In the genomic region with DNA sequence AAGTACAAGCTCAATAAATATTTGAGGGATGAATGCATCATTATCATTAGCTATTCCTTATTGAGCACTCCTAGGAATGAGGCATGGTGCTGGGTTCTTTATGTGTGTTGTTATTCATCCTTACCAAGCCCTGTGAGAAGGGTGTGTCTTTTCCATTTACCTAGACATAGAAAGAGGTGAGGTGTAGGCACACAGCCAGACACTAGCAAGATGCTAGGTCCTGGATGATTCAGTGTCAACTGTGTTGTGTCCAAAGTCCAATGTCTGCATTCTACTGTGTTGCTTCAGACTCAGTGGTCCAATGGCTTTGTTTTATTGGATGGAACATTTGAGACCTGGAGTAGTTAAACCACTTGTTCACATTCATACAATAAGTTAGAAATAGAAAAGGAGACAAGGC, we compare ENCODE assay signal across 14 cellular contexts.
A peak's percentile ranks its signal among the peaks of the same experiment; 100 is the strongest.
DNase-seq lines count a peak whose midpoint lies in the region; ATAC-seq, FAIRE-seq and TF ChIP-seq lines count a peak whose summit lies in the region.
"Had no signal": no experiment of that assay in that cellular context is flagged by ENCODE, and none has a peak within 500 bp of the region (broad histone marks: within the 10 kb centered on the region; RNA-seq: fewer than 3 reads in every experiment).

No MANE protein-coding gene starts in this region.

- H3K9me1 ChIP-seq in keratinocyte (ENCODE audit: control insufficient read depth, extremely low read depth, insufficient read depth, low read length), result no peaks in the 10 kb centered on the region

- dilution Hi-C loops in keratinocyte (cut with MboI; ENCODE audit: extremely low pct_ligation_motif_present, low sequenced_read_pairs), result no loop called here

- H4K91ac ChIP-seq in trophoblast cell (ENCODE audit: low read depth, low read length), result peak overlapping the region; percentile 20

- H4K20me1 ChIP-seq in keratinocyte (ENCODE audit: control insufficient read depth, extremely low read depth, insufficient read depth, low read length), result no peaks in the 10 kb centered on the region

- H3K27ac ChIP-seq in A549 (peak overlapping the region in 1 of 2 experiments; percentile 69; a peak in 3 of 6 replicates), keratinocyte (ENCODE audit: control insufficient read depth, insufficient read depth, low read length) (no peak overlapping the region), trophoblast cell (ENCODE audit: low read depth, low read length) (no peak overlapping the region)
- H3K27ac ChIP-seq: RWPE1 had no signal

- no peak overlapping the region for H4K8ac ChIP-seq in trophoblast cell (ENCODE audit: low read depth, low read length)

- TF ChIP-seq EP300 in A549 (IDR thresholded peaks at IDR 0.05), result no peak

- no peak overlapping the region for H3K4me3 ChIP-seq in A549
- H3K4me3 ChIP-seq in bronchial epithelial cell (ENCODE audit: low read depth, low read length), result no peak overlapping the region
- H3K4me3 ChIP-seq in keratinocyte (ENCODE audit: control insufficient read depth in 2 of 3, extremely low read depth in 1 of 3, insufficient read depth in 2 of 3, low read depth in 1 of 3, low read length in 3 of 3), result no peak overlapping the region
- no peak overlapping the region for H3K4me3 ChIP-seq in trophoblast cell (ENCODE audit: low read depth, low read length)
- H3K4me3 ChIP-seq: HAP-1, K562 had no signal

- CTCF ChIA-PET in A549 (lab: Yijun Ruan, JAX), result interaction anchor here (0.6 to 8.3 kb wide), 64 partner anchors 9 to 1198 kb away, joined by 3 to 83 read pairs (median 4); a partner anchor contains a TSS

- H2AFZ ChIP-seq in keratinocyte (ENCODE audit: control insufficient read depth, low read length) (no peak overlapping the region), trophoblast cell (ENCODE audit: insufficient read depth, low read length, poor library complexity) (no peak overlapping the region)

- ATAC-seq in A549 (peak in 1 of 2 experiments; percentile 26; a peak in 1 of 6 replicates), HG03432 (IDR thresholded peaks at IDR 0.05; ENCODE audit: unreplicated experiment) (no peak), GM21515 (IDR thresholded peaks at IDR 0.05; ENCODE audit: unreplicated experiment) (no peak)
- no peak for ATAC-seq in activated CD4-positive, CD25-positive, alpha-beta regulatory T cell treated with anti-CD3 and anti-CD28 coated beads, Interleukin-2, amount 50 U/mL, for 24 hours

- POLR2A ChIA-PET in A549 (lab: Yijun Ruan, JAX), result interaction anchor here (1.8 kb wide), 1 partner anchor 635 kb away, joined by 8 read pairs; a partner anchor contains a TSS

- no peaks in the 10 kb centered on the region for H3K36me3 ChIP-seq in bronchial epithelial cell (ENCODE audit: control insufficient read depth, insufficient read depth, low read length)
- H3K36me3 ChIP-seq in keratinocyte (ENCODE audit: control insufficient read depth in 2 of 2, extremely low read depth in 1 of 2, insufficient read depth in 2 of 2, low read length in 2 of 2), result no peaks in the 10 kb centered on the region
- no peaks in the 10 kb centered on the region for H3K36me3 ChIP-seq in trophoblast cell (ENCODE audit: control insufficient read depth in 1 of 2, insufficient read depth in 2 of 2, low read length in 2 of 2)
- H3K36me3 ChIP-seq: HAP-1 had no signal

- DNase-seq in A549 (ENCODE audit: low read depth in 1 of 2, low spot score in 1 of 2) (peak in 1 of 2 experiments; percentile 58), bronchial epithelial cell (ENCODE audit: low read depth) (peak; percentile 62), keratinocyte (ENCODE audit: low read depth, low spot score) (no peak), trophoblast cell (no peak), NCI-H774 (lab: John Stamatoyannopoulos, UW) (no peak)
- DNase-seq: COR-L47, NCI-H1048, NCI-H524 treated with DMSO at 0.1 percent for 48 hours had no signal

- TF ChIP-seq POLR2A in A549 (IDR thresholded peaks at IDR 0.05; ENCODE audit: low read length), result no peak

- H3K9ac ChIP-seq in keratinocyte (ENCODE audit: control insufficient read depth, extremely low read depth, insufficient read depth, low read length) (no peak overlapping the region), trophoblast cell (ENCODE audit: low read length) (no peak overlapping the region)

- no peaks in the 10 kb centered on the region for H3K27me3 ChIP-seq in bronchial epithelial cell (ENCODE audit: control insufficient read depth, insufficient read depth, low read length)
- H3K27me3 ChIP-seq in keratinocyte (ENCODE audit: control insufficient read depth, extremely low read depth, insufficient read depth, low read length), result peaks cover 4% of the 10 kb centered on the region
- no peaks in the 10 kb centered on the region for H3K27me3 ChIP-seq in trophoblast cell (ENCODE audit: insufficient read depth, low read length)

- TF ChIP-seq RAD21 in A549 (conservative IDR thresholded peaks at IDR 0.05 in 1 of 2, IDR thresholded peaks at IDR 0.05 in 1 of 2), result no peak

- TF ChIP-seq CTCF in A549 (IDR thresholded peaks at IDR 0.05) (no peak), bronchial epithelial cell (IDR thresholded peaks at IDR 0.05; ENCODE audit: insufficient read depth, low read length, severe bottlenecking) (no peak), keratinocyte (optimal IDR thresholded peaks at IDR 0.05 in 1 of 3, IDR thresholded peaks at IDR 0.05 in 1 of 3, conservative IDR thresholded peaks at IDR 0.05 in 1 of 3; ENCODE audit: extremely low read depth in 1 of 3, insufficient read depth in 2 of 3, low read length in 3 of 3) (no peak)

- peaks cover 13% of the 10 kb centered on the region; the same call in 1 of the 3 replicates for H3K9me3 ChIP-seq in A549
- peaks cover 3% of the 10 kb centered on the region for H3K9me3 ChIP-seq in keratinocyte (ENCODE audit: control insufficient read depth, low read depth, low read length)
- peaks cover 2% of the 10 kb centered on the region for H3K9me3 ChIP-seq in trophoblast cell (ENCODE audit: insufficient read depth, low read depth, low read length)
- H3K9me3 ChIP-seq: HAP-1 had no signal

- no peak overlapping the region for H2AK5ac ChIP-seq in trophoblast cell (ENCODE audit: low read length)

- peaks cover 48% of the 10 kb centered on the region for H3K4me1 ChIP-seq in A549
- H3K4me1 ChIP-seq in keratinocyte (ENCODE audit: control insufficient read depth, extremely low read depth, insufficient read depth, low read length), result peaks cover 8% of the 10 kb centered on the region
- peaks cover 14 to 26% of the 10 kb centered on the region in 2 experiments for H3K4me1 ChIP-seq in trophoblast cell (ENCODE audit: control insufficient read depth in 1 of 2, insufficient read depth in 2 of 2, low read length in 2 of 2)
- H3K4me1 ChIP-seq: HAP-1 had no signal

- no peak for FAIRE-seq in A549 (lab: Jason Lieb, UNC)
- FAIRE-seq in bronchial epithelial cell (lab: Jason Lieb, UNC), result no peak
- FAIRE-seq in keratinocyte (lab: Jason Lieb, UNC), result peak; percentile 60

- H3K79me1 ChIP-seq in trophoblast cell (ENCODE audit: low read length), result peaks cover 8% of the 10 kb centered on the region

- no peak overlapping the region for H2BK5ac ChIP-seq in trophoblast cell (ENCODE audit: low read depth, low read length, poor library complexity)

- H3K23ac ChIP-seq in trophoblast cell (ENCODE audit: low read length), result no peak overlapping the region

- H4K12ac ChIP-seq in trophoblast cell (ENCODE audit: low read depth, low read length), result no peak overlapping the region

- H2BK12ac ChIP-seq in trophoblast cell (ENCODE audit: low read length), result peak overlapping the region; percentile 37

- no peak overlapping the region for H3K18ac ChIP-seq in trophoblast cell (ENCODE audit: low read length)

- no peaks in the 10 kb centered on the region for H3K79me2 ChIP-seq in keratinocyte (ENCODE audit: control insufficient read depth, insufficient read depth, low read length)
- H3K79me2 ChIP-seq in trophoblast cell (ENCODE audit: control insufficient read depth, insufficient read depth, low read length, poor library complexity), result no peaks in the 10 kb centered on the region

- H3K4me2 ChIP-seq in A549 (peak overlapping the region; percentile 82), keratinocyte (ENCODE audit: control insufficient read depth, extremely low read depth, insufficient read depth, low read depth, low read length) (no peak overlapping the region), trophoblast cell (ENCODE audit: low read length) (no peak overlapping the region)

- no peak overlapping the region for H2BK120ac ChIP-seq in trophoblast cell (ENCODE audit: insufficient read depth, low read length, poor library complexity)

- H3K14ac ChIP-seq in trophoblast cell (ENCODE audit: low read length), result no peak overlapping the region

- no peak overlapping the region for H3K4ac ChIP-seq in trophoblast cell (ENCODE audit: low read depth, low read length)

TF ChIP-seq in A549, 52 proteins besides CTCF, POLR2A, EP300 and RAD21:
- TF ChIP-seq SREBF2 (IDR thresholded peaks at IDR 0.05) (no peak), GATA3 (IDR thresholded peaks at IDR 0.05; ENCODE audit: borderline replicate concordance) (no peak), HEYL (CRISPR knock-in tag; IDR thresholded peaks at IDR 0.05) (no peak), RNF2 (IDR thresholded peaks at IDR 0.05; ENCODE audit: borderline replicate concordance, low read depth) (no peak), ZSCAN20 (CRISPR knock-in tag; IDR thresholded peaks at IDR 0.05) (no peak), HOXB13 (CRISPR knock-in tag; IDR thresholded peaks at IDR 0.05; ENCODE audit: low read depth) (no peak), RFX5 (IDR thresholded peaks at IDR 0.05) (no peak), CHD2 (IDR thresholded peaks at IDR 0.05; ENCODE audit: low read length, partially characterized antibody) (no peak)
- TF ChIP-seq, protein P1, sequence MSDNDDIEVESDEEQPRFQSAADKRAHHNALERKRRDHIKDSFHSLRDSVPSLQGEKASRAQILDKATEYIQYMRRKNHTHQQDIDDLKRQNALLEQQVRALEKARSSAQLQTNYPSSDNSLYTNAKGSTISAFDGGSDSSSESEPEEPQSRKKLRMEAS (IDR thresholded peaks at IDR 0.05), result no peak
- TF ChIP-seq, protein P2, sequence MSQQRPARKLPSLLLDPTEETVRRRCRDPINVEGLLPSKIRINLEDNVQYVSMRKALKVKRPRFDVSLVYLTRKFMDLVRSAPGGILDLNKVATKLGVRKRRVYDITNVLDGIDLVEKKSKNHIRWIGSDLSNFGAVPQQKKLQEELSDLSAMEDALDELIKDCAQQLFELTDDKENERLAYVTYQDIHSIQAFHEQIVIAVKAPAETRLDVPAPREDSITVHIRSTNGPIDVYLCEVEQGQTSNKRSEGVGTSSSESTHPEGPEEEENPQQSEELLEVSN (IDR thresholded peaks at IDR 0.05; ENCODE audit: borderline replicate concordance, low read depth), result no peak
